Comparison of ENCODE assay signal across 15 cellular contexts in the genomic region with DNA sequence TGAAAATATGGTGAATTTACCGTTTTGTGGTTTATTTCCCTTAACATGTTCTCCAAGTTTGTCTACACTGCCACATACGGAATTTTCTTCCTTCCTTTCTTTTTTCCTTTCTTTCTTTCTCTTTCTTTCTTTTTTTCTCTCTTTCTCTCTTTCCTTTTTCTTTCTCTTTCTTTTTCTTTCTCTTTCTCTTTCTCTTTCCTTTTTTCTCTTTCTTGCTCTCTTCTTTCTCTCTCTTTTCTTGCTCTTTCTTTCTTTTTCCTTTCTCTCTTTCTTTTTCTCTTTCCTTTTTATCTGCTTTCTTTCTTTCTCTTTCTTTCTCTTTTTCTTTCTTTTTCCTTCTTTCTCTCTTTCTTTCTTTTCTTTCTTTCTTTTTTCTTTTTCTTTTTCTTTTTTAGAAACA.
DNase-seq lines count a peak whose midpoint lies in the region; ATAC-seq and TF ChIP-seq lines count a peak whose summit lies in the region.
"Had no signal": no experiment of that assay in that cellular context is flagged by ENCODE, and none has a peak within 500 bp of the region (broad histone marks: within the 10 kb centered on the region; RNA-seq: fewer than 3 reads in every experiment).

No MANE protein-coding gene starts in this region.

- no peak overlapping the region for H3K27ac Mint-ChIP-seq in activated CD8-positive, alpha-beta T cell treated with anti-CD3 and anti-CD28 coated beads for 36 hours
- no peak overlapping the region for H3K27ac Mint-ChIP-seq in activated CD8-positive, alpha-beta T cell treated with anti-CD3 and anti-CD28 coated beads, Interleukin-2, amount 10 ng/mL, durations not matched to agents 7 days and 5 days
- H3K27ac Mint-ChIP-seq in central memory CD8-positive, alpha-beta T cell (ENCODE audit: low read depth): peak overlapping the region; percentile 17
- H3K27ac Mint-ChIP-seq: H9 had no signal

- no peaks in the 10 kb centered on the region for H3K36me3 Mint-ChIP-seq in activated CD8-positive, alpha-beta T cell treated with anti-CD3 and anti-CD28 coated beads for 36 hours (ENCODE audit: low read depth)
- H3K36me3 Mint-ChIP-seq in activated CD8-positive, alpha-beta T cell treated with anti-CD3 and anti-CD28 coated beads, Interleukin-2, amount 10 ng/mL, durations not matched to agents 7 days and 5 days (ENCODE audit: low read depth): no peaks in the 10 kb centered on the region
- no peaks in the 10 kb centered on the region for H3K36me3 Mint-ChIP-seq in central memory CD8-positive, alpha-beta T cell (ENCODE audit: insufficient read depth)
- H3K36me3 Mint-ChIP-seq: CD4-positive, CD25-positive, alpha-beta regulatory T cell had no signal

- no peak for ATAC-seq in activated CD8-positive, alpha-beta T cell treated with anti-CD3 and anti-CD28 coated beads for 36 hours
- no peak for ATAC-seq in activated CD8-positive, alpha-beta T cell treated with anti-CD3 and anti-CD28 coated beads, Interleukin-2, amount 10 ng/mL, durations not matched to agents 7 days and 5 days
- no peak for ATAC-seq in central memory CD8-positive, alpha-beta T cell (replicated peaks; ENCODE audit: extremely low read depth, poor library complexity, severe bottlenecking)

- CTCF ChIA-PET in activated CD8-positive, alpha-beta T cell treated with anti-CD3 and anti-CD28 coated beads for 36 hours (lab: Charles Lee): no interaction called here
- CTCF ChIA-PET in activated CD8-positive, alpha-beta T cell treated with anti-CD3 and anti-CD28 coated beads, Interleukin-2, amount 10 ng/mL, durations not matched to agents 7 days and 5 days (lab: Charles Lee): no interaction called here
- CTCF ChIA-PET in HEK293T (lab: Yijun Ruan, JAX): no interaction called here

- no peak overlapping the region for H3K4me3 ChIP-seq in ascending aorta
- H3K4me3 ChIP-seq: BLaER1 treated with 17β-estradiol and CSF1 and Interleukin-3, amounts not matched to agents 10 nM and 100 nM had no signal

- POLR2A ChIA-PET in activated CD8-positive, alpha-beta T cell treated with anti-CD3 and anti-CD28 coated beads for 36 hours (lab: Charles Lee): no interaction called here
- POLR2A ChIA-PET in activated CD8-positive, alpha-beta T cell treated with anti-CD3 and anti-CD28 coated beads, Interleukin-2, amount 10 ng/mL, durations not matched to agents 7 days and 5 days (lab: Charles Lee): no interaction called here
- POLR2A ChIA-PET in HEK293T (lab: Yijun Ruan, JAX): interaction anchor here (0.7 kb wide), 1 partner anchor 10 kb away, joined by 3 read pairs; no protein-coding TSS in a partner anchor

- peaks cover 18% of the 10 kb centered on the region for H3K9me3 Mint-ChIP-seq in activated CD8-positive, alpha-beta T cell treated with anti-CD3 and anti-CD28 coated beads for 36 hours
- H3K9me3 Mint-ChIP-seq in activated CD8-positive, alpha-beta T cell treated with anti-CD3 and anti-CD28 coated beads, Interleukin-2, amount 10 ng/mL, durations not matched to agents 7 days and 5 days (ENCODE audit: insufficient read depth): peaks cover 14% of the 10 kb centered on the region
- peaks cover 36% of the 10 kb centered on the region for H3K9me3 Mint-ChIP-seq in central memory CD8-positive, alpha-beta T cell

- H3K36me3 ChIP-seq in ascending aorta: no peaks in the 10 kb centered on the region
- H3K36me3 ChIP-seq: BLaER1 treated with 17β-estradiol and CSF1 and Interleukin-3, amounts not matched to agents 10 nM and 100 nM had no signal

- H3K4me1 Mint-ChIP-seq in activated CD8-positive, alpha-beta T cell treated with anti-CD3 and anti-CD28 coated beads for 36 hours (ENCODE audit: low read depth): no peaks in the 10 kb centered on the region
- no peaks in the 10 kb centered on the region for H3K4me1 Mint-ChIP-seq in activated CD8-positive, alpha-beta T cell treated with anti-CD3 and anti-CD28 coated beads, Interleukin-2, amount 10 ng/mL, durations not matched to agents 7 days and 5 days (ENCODE audit: low read depth)
- no peaks in the 10 kb centered on the region for H3K4me1 Mint-ChIP-seq in central memory CD8-positive, alpha-beta T cell
- H3K4me1 Mint-ChIP-seq: CD4-positive, CD25-positive, alpha-beta regulatory T cell; H9 had no signal

- H3K9me3 ChIP-seq in ascending aorta: no peaks in the 10 kb centered on the region

- no peak for DNase-seq in activated CD8-positive, alpha-beta T cell treated with anti-CD3 and anti-CD28 coated beads for 36 hours
- no peak for DNase-seq in activated CD8-positive, alpha-beta T cell treated with anti-CD3 and anti-CD28 coated beads, Interleukin-2, amount 10 ng/mL, durations not matched to agents 7 days and 5 days
- DNase-seq in HEK293T (ENCODE audit: extremely low spot score) (no peak), ascending aorta (ENCODE audit: low spot score in 2 of 2) (no peak), SIG-M5 (lab: John Stamatoyannopoulos, UW) (no peak)
- DNase-seq in central memory CD8-positive, alpha-beta T cell (ENCODE audit: low spot score in 2 of 2): no peak
- DNase-seq in activated CD8-positive, alpha-beta memory T cell treated with anti-CD3 and anti-CD28 coated beads for 24 hours: no peak
- DNase-seq: 8988T; CD4-positive, CD25-positive, alpha-beta regulatory T cell; DMS153; DMS79; GDM1; GOT3; H9 had no signal

- no peak overlapping the region for H3K4me3 Mint-ChIP-seq in activated CD8-positive, alpha-beta T cell treated with anti-CD3 and anti-CD28 coated beads for 36 hours
- no peak overlapping the region for H3K4me3 Mint-ChIP-seq in activated CD8-positive, alpha-beta T cell treated with anti-CD3 and anti-CD28 coated beads, Interleukin-2, amount 10 ng/mL, durations not matched to agents 7 days and 5 days
- no peak overlapping the region for H3K4me3 Mint-ChIP-seq in central memory CD8-positive, alpha-beta T cell
- H3K4me3 Mint-ChIP-seq: CD4-positive, CD25-positive, alpha-beta regulatory T cell; H9 had no signal

- H3K4me1 ChIP-seq in ascending aorta: no peaks in the 10 kb centered on the region

- TF ChIP-seq CTCF in activated CD8-positive, alpha-beta T cell treated with anti-CD3 and anti-CD28 coated beads for 36 hours (IDR thresholded peaks at IDR 0.05): peak; percentile 49
- no peak for TF ChIP-seq CTCF in ascending aorta (IDR thresholded peaks at IDR 0.05)

- no peak overlapping the region for H3K27ac ChIP-seq in ascending aorta
- H3K27ac ChIP-seq: BLaER1 treated with 17β-estradiol and CSF1 and Interleukin-3, amounts not matched to agents 10 nM and 100 nM had no signal

- no peaks in the 10 kb centered on the region for H3K27me3 ChIP-seq in ascending aorta
- H3K27me3 ChIP-seq: BLaER1 treated with 17β-estradiol and CSF1 and Interleukin-3, amounts not matched to agents 10 nM and 100 nM had no signal

- intact Hi-C loops in activated CD8-positive, alpha-beta T cell treated with anti-CD3 and anti-CD28 coated beads for 36 hours (cut with micrococcal nuclease): no loop called here
- intact Hi-C loops in ascending aorta (cut with DNase I): no loop called here

- H3K27me3 Mint-ChIP-seq in activated CD8-positive, alpha-beta T cell treated with anti-CD3 and anti-CD28 coated beads for 36 hours: no peaks in the 10 kb centered on the region
- no peaks in the 10 kb centered on the region for H3K27me3 Mint-ChIP-seq in activated CD8-positive, alpha-beta T cell treated with anti-CD3 and anti-CD28 coated beads, Interleukin-2, amount 10 ng/mL, durations not matched to agents 7 days and 5 days (ENCODE audit: low read depth)
- no peaks in the 10 kb centered on the region for H3K27me3 Mint-ChIP-seq in central memory CD8-positive, alpha-beta T cell
- H3K27me3 Mint-ChIP-seq: CD4-positive, CD25-positive, alpha-beta regulatory T cell had no signal

TF ChIP-seq in HEK293T, 16 proteins besides CTCF, POLR2A, EP300 and RAD21:
- TF ChIP-seq FOXK2 (IDR thresholded peaks at IDR 0.05) (no peak), PKNOX1 (IDR thresholded peaks at IDR 0.05) (no peak), SUZ12 (IDR thresholded peaks at IDR 0.05) (0 out of 2 replicates have a peak, but pooled peaks have one; percentile 28), ZNF384 (IDR thresholded peaks at IDR 0.05) (no peak), LEF1 (IDR thresholded peaks at IDR 0.05; ENCODE audit: borderline replicate concordance) (no peak), CTBP1 (IDR thresholded peaks at IDR 0.05; ENCODE audit: borderline replicate concordance) (0 out of 2 replicates have a peak, but pooled peaks have one; percentile 11)
